In the genomic region with DNA sequence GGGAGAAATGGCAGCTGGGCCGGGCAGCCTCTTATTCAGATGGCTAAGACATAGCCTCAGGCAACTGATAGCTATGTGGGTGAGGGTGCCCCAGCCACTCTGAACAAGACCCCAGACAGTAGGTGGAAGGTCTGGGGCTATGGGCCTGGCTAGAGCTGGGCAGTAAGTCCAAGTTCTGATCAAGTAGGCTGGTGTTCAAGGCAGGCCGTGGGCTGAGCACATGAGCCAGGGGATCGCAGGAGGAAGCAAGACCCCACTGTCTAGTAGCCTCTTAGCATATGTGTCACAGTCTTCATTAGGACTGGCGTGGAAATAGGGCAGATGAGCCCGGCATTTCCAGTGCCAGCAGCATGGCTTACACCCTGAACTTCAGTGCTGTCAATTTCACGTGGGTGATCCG, we compare ENCODE assay signal across 21 cellular contexts.
DNase-seq lines count a peak whose midpoint lies in the region; ATAC-seq, FAIRE-seq and TF ChIP-seq lines count a peak whose summit lies in the region.
"Had no signal": no experiment of that assay in that cellular context is flagged by ENCODE, and none has a peak within 500 bp of the region (broad histone marks: within the 10 kb centered on the region; RNA-seq: fewer than 3 reads in every experiment).

No MANE protein-coding gene starts in this region.

- H3K27me3 ChIP-seq in lung (ENCODE audit: control insufficient read depth, insufficient read depth) (no peaks in the 10 kb centered on the region), Caco-2 (replicated peaks; ENCODE audit: control insufficient read depth, insufficient read depth, low read length) (no peaks in the 10 kb centered on the region; the same call in 1 of the 2 replicates)
- H3K27me3 ChIP-seq: BLaER1 treated with 17β-estradiol and CSF1 and Interleukin-3, amounts not matched to agents 10 nM and 100 nM had no signal

- no peak overlapping the region for H3K4me3 ChIP-seq in lung
- H3K4me3 ChIP-seq in Caco-2 (ENCODE audit: low read depth, low read length): no peak overlapping the region
- H3K4me3 ChIP-seq: BLaER1 treated with 17β-estradiol and CSF1 and Interleukin-3, amounts not matched to agents 10 nM and 100 nM had no signal

- POLR2A ChIA-PET in Caco-2 (lab: Charles Lee): no interaction called here

- no peak for ATAC-seq in lung (ENCODE audit: insufficient read depth, low FRiP score)

- H3K27ac Mint-ChIP-seq in Caco-2 (ENCODE audit: unreplicated experiment): no peak overlapping the region
- H3K27ac Mint-ChIP-seq: B cell; CD4-positive, CD25-positive, alpha-beta regulatory T cell; CD8-positive, alpha-beta memory T cell; H9; IgD-negative memory B cell had no signal

- H3K4me3 Mint-ChIP-seq in Caco-2 (ENCODE audit: unreplicated experiment): no peak overlapping the region
- H3K4me3 Mint-ChIP-seq: B cell; CD4-positive, CD25-positive, alpha-beta regulatory T cell; CD8-positive, alpha-beta memory T cell; H9; IgD-negative memory B cell had no signal

- H3K4me1 Mint-ChIP-seq in Caco-2 (ENCODE audit: low read depth, unreplicated experiment): peaks cover 6% of the 10 kb centered on the region
- H3K4me1 Mint-ChIP-seq: B cell; CD8-positive, alpha-beta memory T cell; IgD-negative memory B cell had no signal

- intact Hi-C loops in Caco-2 (cut with micrococcal nuclease; ENCODE audit: unreplicated experiment): no loop called here

- no peaks in the 10 kb centered on the region for H3K36me3 ChIP-seq in lung (ENCODE audit: control insufficient read depth in 2 of 2, insufficient read depth in 2 of 2, low read length in 2 of 2)
- no peaks in the 10 kb centered on the region for H3K36me3 ChIP-seq in Caco-2 (ENCODE audit: control insufficient read depth, insufficient read depth, low read length)
- H3K36me3 ChIP-seq: BLaER1 treated with 17β-estradiol and CSF1 and Interleukin-3, amounts not matched to agents 10 nM and 100 nM had no signal

- BruUV-seq in Caco-2 (replicated peaks; lab: Mats Ljungman, UMichigan): no TSS peak

- H3K27ac ChIP-seq in C4-2B: peak overlapping the region; percentile 54; the same call in 1 of the 2 replicates
- peak overlapping the region; percentile 63; the same call in 1 of the 2 replicates for H3K27ac ChIP-seq in VCaP
- no peak overlapping the region for H3K27ac ChIP-seq in lung (ENCODE audit: low read depth in 1 of 2, low read length in 1 of 2)
- H3K27ac ChIP-seq: BLaER1 treated with 17β-estradiol and CSF1 and Interleukin-3, amounts not matched to agents 10 nM and 100 nM had no signal

- no peaks in the 10 kb centered on the region for H3K36me3 Mint-ChIP-seq in Caco-2 (ENCODE audit: insufficient read depth, unreplicated experiment)
- H3K36me3 Mint-ChIP-seq: CD4-positive, CD25-positive, alpha-beta regulatory T cell; CD8-positive, alpha-beta memory T cell; IgD-negative memory B cell had no signal

- no peaks in the 10 kb centered on the region for H3K9me3 Mint-ChIP-seq in Caco-2 (ENCODE audit: unreplicated experiment)
- H3K9me3 Mint-ChIP-seq: CD8-positive, alpha-beta memory T cell; H9; IgD-negative memory B cell had no signal

- DNase-seq in lung (ENCODE audit: low spot score) (peak; percentile 23), RCC 7860 (ENCODE audit: low spot score) (no peak), Caco-2 (no peak), NCI-H2171 (lab: John Stamatoyannopoulos, UW) (no peak)
- DNase-seq in effector CD4-positive, alpha-beta T cell: no peak
- DNase-seq: 8988T; CD4-positive, CD25-positive, alpha-beta regulatory T cell; CD8-positive, alpha-beta memory T cell; COR-L47; DMS79; GDM1; GOT3; H9 had no signal

- peaks cover 8% of the 10 kb centered on the region for H3K27me3 Mint-ChIP-seq in Caco-2 (ENCODE audit: insufficient read depth, unreplicated experiment)
- H3K27me3 Mint-ChIP-seq: CD8-positive, alpha-beta memory T cell; IgD-negative memory B cell had no signal

- no peaks in the 10 kb centered on the region for H3K9me3 ChIP-seq in lung (ENCODE audit: control insufficient read depth in 2 of 2, insufficient read depth in 1 of 2, low read length in 1 of 2)
- no peaks in the 10 kb centered on the region for H3K9me3 ChIP-seq in Caco-2
- H3K9me3 ChIP-seq: BLaER1 treated with 17β-estradiol and CSF1 and Interleukin-3, amounts not matched to agents 10 nM and 100 nM had no signal

- TF ChIP-seq CTCF in C4-2B (conservative IDR thresholded peaks at IDR 0.05) (no peak), VCaP (conservative IDR thresholded peaks at IDR 0.05) (no peak), lung (IDR thresholded peaks at IDR 0.05; ENCODE audit: control extremely low read depth, extremely low read depth) (no peak), Caco-2 (IDR thresholded peaks at IDR 0.05; ENCODE audit: insufficient read depth in 1 of 2, low read depth in 1 of 2, low read length in 1 of 2, severe bottlenecking in 1 of 2, unreplicated experiment in 1 of 2) (no peak)

- CTCF ChIA-PET in Caco-2 (lab: Charles Lee): no interaction called here

- no peak for FAIRE-seq in RCC 7860 (lab: Jason Lieb, UNC)
- FAIRE-seq: D721Med, GM18507, HTR-8/SVneo had no signal

- 88 to 91% methylated on average over 7 of the region's 7 CpGs for WGBS in lung, 2 donors

- H3K4me1 ChIP-seq in lung (ENCODE audit: control insufficient read depth in 2 of 2, insufficient read depth in 2 of 2, low read length in 2 of 2): peaks cover 0 to 5% of the 10 kb centered on the region in 2 donors
- H3K4me1 ChIP-seq in Caco-2: peaks cover 7% of the 10 kb centered on the region; the same call in 1 of the 2 replicates

Comparison
In these comparisons a context has a peak if more than half of its experiments do, and no peak if none do; other contexts are left out.
1. H3K27ac ChIP-seq: peak in C4-2B (single experiment) and VCaP (single experiment); none in lung (0 of 2).